ENCODE assay signal across 8 cellular contexts in genomic region chr2:222024934-222025890, GRCh38.
DNase-seq lines count a peak whose midpoint lies in the region; ATAC-seq and TF ChIP-seq lines count a peak whose summit lies in the region.

No MANE protein-coding gene starts in this region.

- H3K27ac ChIP-seq in brain microvascular endothelial cell: no peak overlapping the region

- H3K36me3 ChIP-seq in brain microvascular endothelial cell (replicated peaks): no peaks in the 10 kb centered on the region

- DNase-seq in AG10803 (ENCODE audit: low read depth) (peak; percentile 48), H4 (ENCODE audit: low spot score) (peak; percentile 65), NCI-H2196 treated with DMSO at 0.1 percent for 48 hours (lab: John Stamatoyannopoulos, UW; ENCODE audit: unreplicated experiment) (peak; percentile 15), brain microvascular endothelial cell (no peak), left colon (no peak), GF-D8 (lab: John Stamatoyannopoulos, UW) (no peak)

- intact Hi-C loops in left colon (cut with DNase I, micrococcal nuclease): no loop called here

- TF ChIP-seq CTCF in AG10803 (conservative IDR thresholded peaks at IDR 0.05; ENCODE audit: low read length) (peak; percentile 75), brain microvascular endothelial cell (IDR thresholded peaks at IDR 0.05; ENCODE audit: low read depth, low read length, missing control alignments) (peak; percentile 72)

- ATAC-seq in left colon (peak; percentile 59), HG03520 (IDR thresholded peaks at IDR 0.05; ENCODE audit: unreplicated experiment) (no peak), GM18519 (IDR thresholded peaks at IDR 0.05; ENCODE audit: low FRiP score, unreplicated experiment) (no peak)

- in situ Hi-C loops in brain microvascular endothelial cell (cut with HindIII; ENCODE audit: low pct_ligation_motif_present, low sequenced_read_pairs): no loop called here

- no peaks in the 10 kb centered on the region for H3K27me3 ChIP-seq in brain microvascular endothelial cell (replicated peaks)

- H3K4me3 ChIP-seq in AG10803 (ENCODE audit: low read length) (no peak overlapping the region), brain microvascular endothelial cell (ENCODE audit: low read depth, low read length) (no peak overlapping the region)

Comparison
In these comparisons a context has a peak if more than half of its experiments do, and no peak if none do; other contexts are left out.
1. DNase-seq: peak in AG10803 (single experiment), H4 (single experiment) and NCI-H2196 treated with DMSO at 0.1 percent for 48 hours (single experiment); none in brain microvascular endothelial cell (single experiment), left colon (0 of 2) and GF-D8 (single experiment).